In the genomic region with DNA sequence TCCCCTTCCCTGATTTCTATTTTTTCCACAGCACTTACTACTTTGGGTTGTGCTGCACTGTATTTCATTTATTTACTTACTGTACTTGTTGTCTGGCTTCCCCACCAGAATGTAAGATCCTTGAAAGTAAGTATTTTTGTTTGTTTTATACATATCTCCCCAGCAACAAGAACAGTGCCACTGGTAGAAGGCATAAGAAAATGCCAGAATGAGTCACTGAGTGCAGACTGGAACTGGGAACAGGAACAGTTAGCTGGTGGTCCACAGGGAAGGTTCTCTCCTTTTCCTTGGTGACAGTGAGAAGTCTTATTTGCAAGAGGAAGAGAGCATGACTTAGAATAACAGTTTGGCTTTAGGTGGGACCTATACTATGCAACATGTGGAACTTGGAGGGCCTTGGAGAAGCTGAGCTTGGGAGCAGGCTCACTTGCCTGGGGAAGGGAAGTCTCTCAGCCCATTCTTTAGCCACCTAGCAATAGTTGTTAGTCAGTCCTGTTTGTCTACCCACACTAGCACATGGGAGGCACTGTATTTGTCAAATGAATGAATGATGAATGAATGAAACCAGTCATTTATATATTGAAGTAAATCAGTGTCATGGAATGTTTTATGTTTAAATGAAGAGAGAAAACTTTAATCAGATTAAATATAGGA, we compare ENCODE assay signal across 10 cellular contexts.
DNase-seq lines count a peak whose midpoint lies in the region; ATAC-seq, FAIRE-seq and TF ChIP-seq lines count a peak whose summit lies in the region.
"Had no signal": no experiment of that assay in that cellular context is flagged by ENCODE, and none has a peak within 500 bp of the region (broad histone marks: within the 10 kb centered on the region; RNA-seq: fewer than 3 reads in every experiment).

No MANE protein-coding gene starts in this region.

- no peak for TF ChIP-seq POLR2A in right lobe of liver (IDR thresholded peaks at IDR 0.05)

- H3K27ac ChIP-seq in right lobe of liver: no peak overlapping the region

- DNase-seq in CD1c-positive myeloid dendritic cell (ENCODE audit: extremely low spot score) (peak; percentile 59), HTR-8/SVneo (ENCODE audit: insufficient read length, low spot score) (no peak), fibroblast of the aortic adventitia (ENCODE audit: low read depth) (peak; percentile 34), right lobe of liver (no peak), amniotic stem cell (lab: John Stamatoyannopoulos, UW) (no peak), NCI-H345 treated with DMSO at 0.1 percent for 48 hours (lab: John Stamatoyannopoulos, UW; ENCODE audit: unreplicated experiment) (no peak), NCI-H510A (lab: John Stamatoyannopoulos, UW) (no peak)
- DNase-seq: activated naive CD8-positive, alpha-beta T cell treated with anti-CD3 and anti-CD28 coated beads, Interleukin-2, amount 10 ng/mL, durations not matched to agents 7 days and 5 days; SHP77 treated with DMSO at 0.1 percent for 48 hours had no signal

- ATAC-seq in GM21360 (IDR thresholded peaks at IDR 0.05; ENCODE audit: unreplicated experiment) (peak; percentile 32), right lobe of liver (no peak)

- no peaks in the 10 kb centered on the region for H3K4me1 ChIP-seq in right lobe of liver

- no peaks in the 10 kb centered on the region for H3K36me3 ChIP-seq in right lobe of liver

- no peaks in the 10 kb centered on the region for H3K9me3 ChIP-seq in right lobe of liver

- FAIRE-seq in HTR-8/SVneo (lab: Jason Lieb, UNC): peak; percentile 74

- intact Hi-C loops in right lobe of liver (cut with DNase I): no loop called here

- TF ChIP-seq CTCF in fibroblast of the aortic adventitia (IDR thresholded peaks at IDR 0.05; ENCODE audit: insufficient read depth, low read length): no peak
- no peak for TF ChIP-seq CTCF in right lobe of liver (IDR thresholded peaks at IDR 0.05)

- H3K4me3 ChIP-seq in fibroblast of the aortic adventitia (ENCODE audit: low read depth, low read length) (no peak overlapping the region), right lobe of liver (no peak overlapping the region)

- no peaks in the 10 kb centered on the region for H3K27me3 ChIP-seq in right lobe of liver

Comparison
In these comparisons a context has a peak if more than half of its experiments do, and no peak if none do; other contexts are left out.
1. DNase-seq: peak in CD1c-positive myeloid dendritic cell (single experiment) and fibroblast of the aortic adventitia (single experiment); none in HTR-8/SVneo (single experiment), right lobe of liver (0 of 3), amniotic stem cell (single experiment), NCI-H345 treated with DMSO at 0.1 percent for 48 hours (single experiment) and NCI-H510A (single experiment).